20 cellular contexts compared by ENCODE assay signal in the genomic region with DNA sequence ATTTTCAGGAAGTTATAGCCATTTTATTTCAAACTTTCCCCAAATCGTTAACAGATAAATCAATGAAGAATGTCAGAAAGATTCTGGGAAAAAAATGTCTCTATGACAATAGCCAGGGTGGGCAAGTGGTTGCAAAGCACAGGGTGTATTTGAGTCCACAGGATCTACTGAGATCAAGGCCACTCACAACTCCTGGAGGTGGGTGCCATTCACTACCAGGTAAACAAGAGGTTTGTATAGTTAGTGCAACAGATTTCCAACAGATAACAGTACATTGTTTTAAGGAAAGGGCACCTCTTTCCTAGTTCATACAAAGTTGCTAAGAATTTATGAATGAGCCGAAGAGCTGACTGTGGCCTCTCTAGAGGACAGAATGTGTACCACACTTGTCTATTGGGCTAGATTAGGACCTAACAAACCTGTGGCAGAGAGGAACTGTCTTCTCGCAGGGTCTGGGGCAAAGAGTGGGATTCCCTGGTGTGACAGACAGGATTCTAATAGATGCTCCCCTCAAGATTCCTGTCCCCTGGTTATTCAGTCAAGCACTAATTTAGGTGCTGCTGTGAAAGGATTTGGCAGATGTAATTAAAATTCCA. TPM values are rescaled to one million over a fixed set of nuclear protein-coding genes. Genes with fewer than 3 reads are reported as not detected.
DNase-seq lines count a peak whose midpoint lies in the region; ATAC-seq, FAIRE-seq and TF ChIP-seq lines count a peak whose summit lies in the region.
"Had no signal": no experiment of that assay in that cellular context is flagged by ENCODE, and none has a peak within 500 bp of the region (broad histone marks: within the 10 kb centered on the region; RNA-seq: fewer than 3 reads in every experiment).

No MANE protein-coding gene starts in this region.

- no peak overlapping the region for H3K23ac ChIP-seq in mesendoderm (ENCODE audit: low read length)

- H3K36me3 ChIP-seq in HepG2 (replicated peaks in 1 of 2; ENCODE audit: control insufficient read depth in 1 of 2, insufficient read depth in 2 of 2, low read length in 2 of 2) = no peaks in the 10 kb centered on the region
- no peaks in the 10 kb centered on the region for H3K36me3 ChIP-seq in right lobe of liver
- no peaks in the 10 kb centered on the region for H3K36me3 ChIP-seq in colonic mucosa
- H3K36me3 ChIP-seq in mesendoderm (ENCODE audit: control insufficient read depth, insufficient read depth, low read length) = no peaks in the 10 kb centered on the region
- H3K36me3 ChIP-seq in upper lobe of right lung = no peaks in the 10 kb centered on the region

- no peak overlapping the region for H2AFZ ChIP-seq in HepG2 (ENCODE audit: low read length)

- in situ Hi-C loops in HepG2 (cut with HindIII; ENCODE audit: extremely low pct_ligation_motif_present, low pct_unique_long_range_greater_than_20kb) = no loop called here

- H4K5ac ChIP-seq in mesendoderm (ENCODE audit: low read length) = no peak overlapping the region

- 0% methylated on average over 3 of the region's 3 CpGs for WGBS in HepG2 (ENCODE audit: low lambda C conversion rate)
- WGBS in right lobe of liver (ENCODE audit: insufficient coverage, low coverage, low lambda C conversion rate, missing lambda C conversion rate) = 63% methylated on average over 3 of the region's 3 CpGs
- WGBS in mesendoderm (ENCODE audit: extremely low coverage, insufficient coverage, low lambda C conversion rate) = no CpG with 5 or more reads among the region's 3 CpGs

- BruUV-seq in HepG2 (replicated peaks; lab: Mats Ljungman, UMichigan) = no TSS peak

- H3K4me2 ChIP-seq in HepG2 (ENCODE audit: low read depth, low read length) (peak overlapping the region; percentile 60), mesendoderm (ENCODE audit: low read length) (no peak overlapping the region)

- H2BK5ac ChIP-seq in mesendoderm (ENCODE audit: low read length) = no peak overlapping the region

- no peak overlapping the region for H3K56ac ChIP-seq in mesendoderm (ENCODE audit: low read length)

- DNase-seq in HepG2 (ENCODE audit: low spot score) = peak; percentile 89
- no peak for DNase-seq in right lobe of liver
- DNase-seq in colonic mucosa = no peak
- no peak for DNase-seq in mesendoderm
- DNase-seq in upper lobe of right lung = no peak
- no peak for DNase-seq in T-helper 9 cell
- DNase-seq in DMS153 (lab: John Stamatoyannopoulos, UW) = no peak
- no peak for DNase-seq in amygdala (lab: John Stamatoyannopoulos, UW)
- DNase-seq: activated CD4-positive, alpha-beta memory T cell treated with anti-CD3 and anti-CD28 coated beads, Interleukin-2, amount 10 ng/mL, durations not matched to agents 7 days and 5 days; activated naive CD4-positive, alpha-beta T cell treated with Interleukin-2 at 50 U/mL for 16 hours; activated T-cell treated with anti-CD3 and anti-CD28 coated beads, Interleukin-2, amount 50 U/mL, for 1 hour; anterior cingulate cortex; CD4-positive, CD25-positive, alpha-beta regulatory T cell; foreskin melanocyte; NCI-H526; SIG-M5; spleen; substantia nigra had no signal

- H3K27me3 ChIP-seq in HepG2 (ENCODE audit: control insufficient read depth in 1 of 2, insufficient read depth in 2 of 2, low read length in 2 of 2) (no peaks in the 10 kb centered on the region), right lobe of liver (no peaks in the 10 kb centered on the region), colonic mucosa (no peaks in the 10 kb centered on the region), mesendoderm (ENCODE audit: insufficient read depth, low read length, poor library complexity) (no peaks in the 10 kb centered on the region), upper lobe of right lung (no peaks in the 10 kb centered on the region)
- H3K27me3 ChIP-seq: spleen had no signal

- H2AK5ac ChIP-seq in mesendoderm (ENCODE audit: low read length) = no peak overlapping the region

- no peak overlapping the region for H2BK15ac ChIP-seq in mesendoderm (replicated peaks; ENCODE audit: low read depth)

- peak; percentile 57; the same call in 1 of the 2 replicates for TF ChIP-seq RAD21 in HepG2 (CRISPR knock-in tag; IDR thresholded peaks at IDR 0.05)

- H3K9me3 ChIP-seq in HepG2 (ENCODE audit: low read length) = no peaks in the 10 kb centered on the region
- H3K9me3 ChIP-seq in right lobe of liver = no peaks in the 10 kb centered on the region
- no peaks in the 10 kb centered on the region for H3K9me3 ChIP-seq in colonic mucosa
- H3K9me3 ChIP-seq in upper lobe of right lung = no peaks in the 10 kb centered on the region
- H3K9me3 ChIP-seq: spleen had no signal

- peak overlapping the region; percentile 6; the same call in 1 of the 2 replicates for H3K9ac ChIP-seq in HepG2 (ENCODE audit: insufficient read depth, low read depth, low read length)
- peak overlapping the region in 1 of 2 donors; percentile 22 for H3K9ac ChIP-seq in colonic mucosa (ENCODE audit: low read depth in 2 of 2, low read length in 2 of 2)
- no peak overlapping the region for H3K9ac ChIP-seq in mesendoderm (ENCODE audit: low read length)

- H3K4ac ChIP-seq in mesendoderm (ENCODE audit: low read depth, low read length) = no peak overlapping the region

- peaks cover 42% of the 10 kb centered on the region for H3K4me1 ChIP-seq in HepG2 (ENCODE audit: insufficient read depth, low read length)
- peaks cover 0 to 5% (median 0%) of the 10 kb centered on the region in 4 donors for H3K4me1 ChIP-seq in right lobe of liver
- H3K4me1 ChIP-seq in colonic mucosa = peaks cover 11% of the 10 kb centered on the region
- H3K4me1 ChIP-seq in mesendoderm (ENCODE audit: control insufficient read depth, low read depth, low read length) = peaks cover 12% of the 10 kb centered on the region
- H3K4me1 ChIP-seq in upper lobe of right lung = no peaks in the 10 kb centered on the region
- H3K4me1 ChIP-seq: spleen had no signal

- H3K4me3 ChIP-seq in HepG2 (replicated peaks in 1 of 3; ENCODE audit: insufficient read depth in 1 of 3, low read depth in 2 of 3, low read length in 3 of 3) (peak overlapping the region in 1 of 3 experiments; percentile 21; a peak in 1 of 6 replicates), right lobe of liver (no peak overlapping the region), colonic mucosa (no peak overlapping the region), mesendoderm (ENCODE audit: low read length) (no peak overlapping the region), upper lobe of right lung (no peak overlapping the region)
- H3K4me3 ChIP-seq: coronary artery, spleen had no signal

- intact Hi-C loops in HepG2 (cut with micrococcal nuclease; ENCODE audit: unreplicated experiment) = no loop called here
- intact Hi-C loops in right lobe of liver (cut with DNase I) = no loop called here
- intact Hi-C loops in colonic mucosa (cut with DNase I) = no loop called here
- intact Hi-C loops in upper lobe of right lung (cut with DNase I) = no loop called here

- TF ChIP-seq CTCF in HepG2 (CRISPR knock-in tag; IDR thresholded peaks at IDR 0.05) (peak; percentile 39), right lobe of liver (IDR thresholded peaks at IDR 0.05) (no peak), colonic mucosa (IDR thresholded peaks at IDR 0.05) (no peak), upper lobe of right lung (IDR thresholded peaks at IDR 0.05) (no peak)

- H3K18ac ChIP-seq in mesendoderm (ENCODE audit: low read length) = peak overlapping the region; percentile 43

- no peak overlapping the region for H2BK120ac ChIP-seq in mesendoderm (ENCODE audit: low read depth, low read length)

- FAIRE-seq in HepG2 (lab: Jason Lieb, UNC) = peak; percentile 80

- CTCF ChIA-PET in HepG2 (lab: Yijun Ruan, JAX; ENCODE audit: low intra/inter-chr PET ratio, low total read pairs) = interaction anchor here (1.6 kb wide), 1 partner anchor 25 kb away, joined by 5 read pairs; no protein-coding TSS in a partner anchor

- H4K20me1 ChIP-seq in HepG2 (ENCODE audit: insufficient read depth, low read length) = no peaks in the 10 kb centered on the region

- peak; percentile 15 to 80; a peak in 3 of 4 replicates for TF ChIP-seq EP300 in HepG2 (IDR thresholded peaks at IDR 0.05; ENCODE audit: low read depth in 2 of 2, low read length in 2 of 2)
- TF ChIP-seq EP300 in HepG2 (CRISPR knock-in tag; IDR thresholded peaks at IDR 0.05; ENCODE audit: borderline replicate concordance) = no peak

- POLR2A ChIA-PET in HepG2 (lab: Yijun Ruan, JAX) = interaction anchor here (1.2 to 3.1 kb wide), 10 partner anchors 9 to 64 kb away, joined by 3 to 24 read pairs (median 6); no protein-coding TSS in a partner anchor

- no peak for TF ChIP-seq POLR2A in HepG2 (IDR thresholded peaks at IDR 0.05; ENCODE audit: insufficient read depth in 1 of 2, low read depth in 2 of 2, low read length in 2 of 2)
- no peak for TF ChIP-seq POLR2A in right lobe of liver (IDR thresholded peaks at IDR 0.05)

- no peaks in the 10 kb centered on the region for H3K79me1 ChIP-seq in mesendoderm (ENCODE audit: low read length)

- ATAC-seq in HepG2 (peak; percentile 94), right lobe of liver (no peak), upper lobe of right lung (peak; percentile 6)

- no peaks in the 10 kb centered on the region for H3K79me2 ChIP-seq in HepG2 (ENCODE audit: insufficient read depth, low read length)
- no peaks in the 10 kb centered on the region for H3K79me2 ChIP-seq in mesendoderm (ENCODE audit: control insufficient read depth, insufficient read depth, low read length)

- H4K8ac ChIP-seq in mesendoderm (ENCODE audit: low read depth, low read length) = no peak overlapping the region

- H3K27ac ChIP-seq in HepG2 (ENCODE audit: extremely low read length, insufficient read depth, low read length) (peak overlapping the region; percentile 36), right lobe of liver (no peak overlapping the region), colonic mucosa (peak overlapping the region; percentile 64), mesendoderm (ENCODE audit: low read depth, low read length) (peak overlapping the region; percentile 74), upper lobe of right lung (peak overlapping the region; percentile 47)
- H3K27ac ChIP-seq: coronary artery, spleen, VCaP had no signal

RNA-seq across cellular contexts. Expression of a gene that starts 52.0 kb away (rescaled TPM):
- total RNA-seq in HepG2 (2016; rRNA removed; fragmentation: Illumina TruSeq; extraction: Trizol) (14.3 and 16.5 TPM in 2 replicates), right lobe of liver (1 to 10 TPM; 3.7 to 4.8 (median 4.3) TPM), colonic mucosa (10 to 100 TPM; 11.8 to 15.2 TPM), upper lobe of right lung (13.3 TPM)
- total RNA-seq in HepG2 (2016; cell fraction: cytosol; rRNA removed; fragmentation: Illumina TruSeq; extraction: Trizol; ENCODE audit: low read depth) = 1.3 TPM in 2 replicates
- total RNA-seq in HepG2 (2016; cell fraction: insoluble cytoplasmic fraction; rRNA removed; fragmentation: Illumina TruSeq; extraction: Trizol) = 12.7 and 16.5 TPM in 2 replicates
- 5.2 and 5.9 TPM in 2 replicates for total RNA-seq in HepG2 (2016; cell fraction: membrane; rRNA removed; fragmentation: Illumina TruSeq; extraction: Trizol)
- total RNA-seq in HepG2 (2016; cell fraction: nucleus; rRNA removed; fragmentation: Illumina TruSeq; extraction: Trizol) = 15.1 and 17.8 TPM in 2 replicates
- polyA plus RNA-seq in HepG2 (2011; rRNA removed) = 6.1 and 8.2 TPM in 2 replicates
- polyA plus RNA-seq in HepG2 (2011; cell fraction: cytosol; rRNA removed) = 3.9 and 4.8 TPM in 2 replicates
- 25.0 TPM in 2 replicates for polyA plus RNA-seq in HepG2 (2011; cell fraction: nucleus; rRNA removed)
- polyA plus RNA-seq in HepG2 (2012) = 9.2 and 10.1 TPM in 2 replicates
- 0.64 and 0.65 TPM in 2 replicates for polyA plus RNA-seq in HepG2 (2016; cell fraction: cytosol; fragmentation: Illumina TruSeq; extraction: Trizol; ENCODE audit: low read depth)
- 11.8 and 14.8 TPM in 2 replicates for polyA plus RNA-seq in HepG2 (2016; cell fraction: insoluble cytoplasmic fraction; fragmentation: Illumina TruSeq; extraction: Trizol; ENCODE audit: low read depth)
- 2.2 and 2.7 TPM in 2 replicates for polyA plus RNA-seq in HepG2 (2016; cell fraction: membrane; fragmentation: Illumina TruSeq; extraction: Trizol; ENCODE audit: low read depth)
- polyA plus RNA-seq in HepG2 (2016; cell fraction: nucleus; fragmentation: Illumina TruSeq; extraction: Trizol; ENCODE audit: insufficient read depth, low read depth) = 25.2 and 26.3 TPM in 2 replicates
- 9.3 and 12.7 TPM in 2 replicates for polyA minus RNA-seq in HepG2 (2011; rRNA and poly(A)+ RNA removed; ENCODE audit: low replicate concordance)
- polyA minus RNA-seq in HepG2 (2011; cell fraction: cytosol; rRNA and poly(A)+ RNA removed) = 8.3 and 9.5 TPM in 2 replicates
- 15.8 and 22.4 TPM in 2 replicates for polyA minus RNA-seq in HepG2 (2011; cell fraction: nucleus; rRNA and poly(A)+ RNA removed)
- 10.8 TPM for polyA plus RNA-seq in mesendoderm (2013, experiment 1 of 2)
- 10.3 TPM for polyA plus RNA-seq in mesendoderm (2013, experiment 2 of 2)

RNA-seq across cellular contexts. Expression of a gene that starts 54.9 kb away (rescaled TPM):
- total RNA-seq in HepG2 (2016; rRNA removed; fragmentation: Illumina TruSeq; extraction: Trizol) = 20.6 and 33.8 TPM in 2 replicates
- 194 and 197 TPM in 2 replicates for total RNA-seq in HepG2 (2016; cell fraction: cytosol; rRNA removed; fragmentation: Illumina TruSeq; extraction: Trizol; ENCODE audit: low read depth)
- total RNA-seq in HepG2 (2016; cell fraction: insoluble cytoplasmic fraction; rRNA removed; fragmentation: Illumina TruSeq; extraction: Trizol) = 22.9 and 35.1 TPM in 2 replicates
- 119 and 127 TPM in 2 replicates for total RNA-seq in HepG2 (2016; cell fraction: membrane; rRNA removed; fragmentation: Illumina TruSeq; extraction: Trizol)
- total RNA-seq in HepG2 (2016; cell fraction: nucleus; rRNA removed; fragmentation: Illumina TruSeq; extraction: Trizol) = 13.0 and 13.8 TPM in 2 replicates
- 17.3 and 17.7 TPM in 2 replicates for polyA plus RNA-seq in HepG2 (2011; rRNA removed)
- polyA plus RNA-seq in HepG2 (2011; cell fraction: cytosol; rRNA removed) = 16.6 and 23.0 TPM in 2 replicates
- polyA plus RNA-seq in HepG2 (2011; cell fraction: nucleus; rRNA removed) = 6.8 and 7.6 TPM in 2 replicates
- 9.5 and 11.7 TPM in 2 replicates for polyA plus RNA-seq in HepG2 (2012)
- 217 TPM in 2 replicates for polyA plus RNA-seq in HepG2 (2016; cell fraction: cytosol; fragmentation: Illumina TruSeq; extraction: Trizol; ENCODE audit: low read depth)
- 24.4 and 25.8 TPM in 2 replicates for polyA plus RNA-seq in HepG2 (2016; cell fraction: insoluble cytoplasmic fraction; fragmentation: Illumina TruSeq; extraction: Trizol; ENCODE audit: low read depth)
- 119 and 124 TPM in 2 replicates for polyA plus RNA-seq in HepG2 (2016; cell fraction: membrane; fragmentation: Illumina TruSeq; extraction: Trizol; ENCODE audit: low read depth)
- 23.8 and 25.6 TPM in 2 replicates for polyA plus RNA-seq in HepG2 (2016; cell fraction: nucleus; fragmentation: Illumina TruSeq; extraction: Trizol; ENCODE audit: insufficient read depth, low read depth)
- 4.2 and 4.3 TPM in 2 replicates for polyA minus RNA-seq in HepG2 (2011; rRNA and poly(A)+ RNA removed; ENCODE audit: low replicate concordance)
- 5.2 and 7.2 TPM in 2 replicates for polyA minus RNA-seq in HepG2 (2011; cell fraction: cytosol; rRNA and poly(A)+ RNA removed)
- polyA minus RNA-seq in HepG2 (2011; cell fraction: nucleus; rRNA and poly(A)+ RNA removed) = 3.6 and 3.9 TPM in 2 replicates
- total RNA-seq in right lobe of liver = 10 to 100 TPM in 2 of 6 experiments, 1 to 10 TPM in 4; 5.9 to 14.3 (median 7.9) TPM
- total RNA-seq in colonic mucosa = 10 to 100 TPM; 19.9 to 34.5 TPM
- 24.5 TPM for polyA plus RNA-seq in mesendoderm (2013, experiment 1 of 2)
- 23.1 TPM for polyA plus RNA-seq in mesendoderm (2013, experiment 2 of 2)
- 25.3 TPM for total RNA-seq in upper lobe of right lung

RNA-seq across cellular contexts. Expression of a gene that starts 57.4 kb away (rescaled TPM):
- total RNA-seq in HepG2 (2016; rRNA removed; fragmentation: Illumina TruSeq; extraction: Trizol) (0.11 and 0.13 TPM in 2 replicates), right lobe of liver (under 1 TPM in 4 of 6 experiments, not detected in 2; 0.13 to 0.74 (median 0.43) TPM), colonic mucosa (1 to 10 TPM in 1 of 2 donors, under 1 TPM in 1; 0.72 to 1.6 TPM), upper lobe of right lung (9.3 TPM)
- 0.18 and 0.20 TPM in 2 replicates for total RNA-seq in HepG2 (2016; cell fraction: cytosol; rRNA removed; fragmentation: Illumina TruSeq; extraction: Trizol; ENCODE audit: low read depth)
- total RNA-seq in HepG2 (2016; cell fraction: insoluble cytoplasmic fraction; rRNA removed; fragmentation: Illumina TruSeq; extraction: Trizol) = 0.19 TPM in 1 of 2 replicates, not detected in the other
- 0.19 and 0.31 TPM in 2 replicates for total RNA-seq in HepG2 (2016; cell fraction: membrane; rRNA removed; fragmentation: Illumina TruSeq; extraction: Trizol)
- total RNA-seq in HepG2 (2016; cell fraction: nucleus; rRNA removed; fragmentation: Illumina TruSeq; extraction: Trizol) = not detected in 2 replicates
- polyA plus RNA-seq in HepG2 (2011; rRNA removed) = 1.8 and 2.6 TPM in 2 replicates
- polyA plus RNA-seq in HepG2 (2011; cell fraction: cytosol; rRNA removed) = 1.5 and 1.6 TPM in 2 replicates
- 1.7 and 2.3 TPM in 2 replicates for polyA plus RNA-seq in HepG2 (2011; cell fraction: nucleus; rRNA removed)
- polyA plus RNA-seq in HepG2 (2012) = 0.57 and 0.99 TPM in 2 replicates
- 0.20 and 0.23 TPM in 2 replicates for polyA plus RNA-seq in HepG2 (2016; cell fraction: cytosol; fragmentation: Illumina TruSeq; extraction: Trizol; ENCODE audit: low read depth)
- 0.44 and 0.81 TPM in 2 replicates for polyA plus RNA-seq in HepG2 (2016; cell fraction: insoluble cytoplasmic fraction; fragmentation: Illumina TruSeq; extraction: Trizol; ENCODE audit: low read depth)
- polyA plus RNA-seq in HepG2 (2016; cell fraction: membrane; fragmentation: Illumina TruSeq; extraction: Trizol; ENCODE audit: low read depth) = 0.44 and 0.47 TPM in 2 replicates
- polyA plus RNA-seq in HepG2 (2016; cell fraction: nucleus; fragmentation: Illumina TruSeq; extraction: Trizol; ENCODE audit: insufficient read depth, low read depth) = 0.28 and 0.49 TPM in 2 replicates
- polyA minus RNA-seq in HepG2 (2011; rRNA and poly(A)+ RNA removed; ENCODE audit: low replicate concordance) = 0.94 and 3.5 TPM in 2 replicates
- polyA minus RNA-seq in HepG2 (2011; cell fraction: cytosol; rRNA and poly(A)+ RNA removed) = 0.49 and 0.97 TPM in 2 replicates
- 0.25 and 0.77 TPM in 2 replicates for polyA minus RNA-seq in HepG2 (2011; cell fraction: nucleus; rRNA and poly(A)+ RNA removed)
- 1.7 TPM for polyA plus RNA-seq in mesendoderm (2013, experiment 1 of 2)
- polyA plus RNA-seq in mesendoderm (2013, experiment 2 of 2) = 1.6 TPM
- polyA plus RNA-seq: CD4-positive, CD25-positive, alpha-beta regulatory T cell had no signal

Comparison
In these comparisons a context has a peak if more than half of its experiments do, and no peak if none do; other contexts are left out.
1. ATAC-seq: peak in HepG2 (single experiment) and upper lobe of right lung (single experiment); none in right lobe of liver (0 of 4).
2. H3K27ac ChIP-seq: peak in HepG2 (single experiment), colonic mucosa (single experiment), mesendoderm (single experiment) and upper lobe of right lung (single experiment); none in right lobe of liver (0 of 3).